ENCODE assay signal across 3 cellular contexts in the genomic region with DNA sequence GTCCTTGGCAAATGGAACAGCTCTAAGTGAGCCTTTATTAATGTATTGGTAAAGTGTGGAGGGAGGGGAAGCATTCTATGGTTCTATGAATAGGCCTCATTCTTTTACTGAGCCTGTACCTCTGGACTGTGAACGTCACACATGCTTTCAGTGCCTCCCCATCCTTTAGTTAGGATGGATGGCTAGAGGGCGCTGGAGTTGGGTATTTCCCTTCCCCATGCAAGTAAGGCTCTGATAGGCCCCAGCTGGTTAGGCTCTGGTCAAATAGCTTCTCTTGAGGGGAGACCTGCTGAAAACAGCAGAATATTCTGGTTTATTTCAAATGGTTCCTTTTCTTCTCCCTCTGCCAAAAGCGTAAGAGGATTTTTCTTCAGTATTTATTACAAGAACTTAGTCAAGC.
TF ChIP-seq lines count a peak whose summit lies in the region.

No MANE protein-coding gene starts in this region.

TF ChIP-seq in SK-N-SH, 30 proteins besides CTCF, POLR2A, EP300 and RAD21 (continued from another document and continues in another):
- TF ChIP-seq ELF1 (IDR thresholded peaks at IDR 0.05) (no peak), GABPA (IDR thresholded peaks at IDR 0.05; ENCODE audit: low read depth) (no peak), JUND (IDR thresholded peaks at IDR 0.05) (no peak), GATA2 (CRISPR knock-in tag; IDR thresholded peaks at IDR 0.05) (no peak), TEAD4 (IDR thresholded peaks at IDR 0.05; ENCODE audit: borderline replicate concordance, insufficient read depth) (no peak), SMC3 (IDR thresholded peaks at IDR 0.05; ENCODE audit: low read depth, low read length) (no peak), MXI1 (IDR thresholded peaks at IDR 0.05; ENCODE audit: low read depth, low read length) (no peak), TCF12 (IDR thresholded peaks at IDR 0.05) (no peak), TAF1 (IDR thresholded peaks at IDR 0.05; ENCODE audit: borderline replicate concordance, low read depth, low read length) (no peak), RXRA (IDR thresholded peaks at IDR 0.05; ENCODE audit: borderline replicate concordance, low read depth) (no peak)
- TF ChIP-seq, protein P1, sequence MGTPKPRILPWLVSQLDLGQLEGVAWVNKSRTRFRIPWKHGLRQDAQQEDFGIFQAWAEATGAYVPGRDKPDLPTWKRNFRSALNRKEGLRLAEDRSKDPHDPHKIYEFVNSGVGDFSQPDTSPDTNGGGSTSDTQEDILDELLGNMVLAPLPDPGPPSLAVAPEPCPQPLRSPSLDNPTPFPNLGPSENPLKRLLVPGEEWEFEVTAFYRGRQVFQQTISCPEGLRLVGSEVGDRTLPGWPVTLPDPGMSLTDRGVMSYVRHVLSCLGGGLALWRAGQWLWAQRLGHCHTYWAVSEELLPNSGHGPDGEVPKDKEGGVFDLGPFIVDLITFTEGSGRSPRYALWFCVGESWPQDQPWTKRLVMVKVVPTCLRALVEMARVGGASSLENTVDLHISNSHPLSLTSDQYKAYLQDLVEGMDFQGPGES (IDR thresholded peaks at IDR 0.05; ENCODE audit: low read depth, low read length) = no peak
- TF ChIP-seq, protein P2, sequence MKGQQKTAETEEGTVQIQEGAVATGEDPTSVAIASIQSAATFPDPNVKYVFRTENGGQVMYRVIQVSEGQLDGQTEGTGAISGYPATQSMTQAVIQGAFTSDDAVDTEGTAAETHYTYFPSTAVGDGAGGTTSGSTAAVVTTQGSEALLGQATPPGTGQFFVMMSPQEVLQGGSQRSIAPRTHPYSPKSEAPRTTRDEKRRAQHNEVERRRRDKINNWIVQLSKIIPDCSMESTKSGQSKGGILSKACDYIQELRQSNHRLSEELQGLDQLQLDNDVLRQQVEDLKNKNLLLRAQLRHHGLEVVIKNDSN (IDR thresholded peaks at IDR 0.05; ENCODE audit: borderline replicate concordance, low read depth) = no peak
- TF ChIP-seq, protein P3, sequence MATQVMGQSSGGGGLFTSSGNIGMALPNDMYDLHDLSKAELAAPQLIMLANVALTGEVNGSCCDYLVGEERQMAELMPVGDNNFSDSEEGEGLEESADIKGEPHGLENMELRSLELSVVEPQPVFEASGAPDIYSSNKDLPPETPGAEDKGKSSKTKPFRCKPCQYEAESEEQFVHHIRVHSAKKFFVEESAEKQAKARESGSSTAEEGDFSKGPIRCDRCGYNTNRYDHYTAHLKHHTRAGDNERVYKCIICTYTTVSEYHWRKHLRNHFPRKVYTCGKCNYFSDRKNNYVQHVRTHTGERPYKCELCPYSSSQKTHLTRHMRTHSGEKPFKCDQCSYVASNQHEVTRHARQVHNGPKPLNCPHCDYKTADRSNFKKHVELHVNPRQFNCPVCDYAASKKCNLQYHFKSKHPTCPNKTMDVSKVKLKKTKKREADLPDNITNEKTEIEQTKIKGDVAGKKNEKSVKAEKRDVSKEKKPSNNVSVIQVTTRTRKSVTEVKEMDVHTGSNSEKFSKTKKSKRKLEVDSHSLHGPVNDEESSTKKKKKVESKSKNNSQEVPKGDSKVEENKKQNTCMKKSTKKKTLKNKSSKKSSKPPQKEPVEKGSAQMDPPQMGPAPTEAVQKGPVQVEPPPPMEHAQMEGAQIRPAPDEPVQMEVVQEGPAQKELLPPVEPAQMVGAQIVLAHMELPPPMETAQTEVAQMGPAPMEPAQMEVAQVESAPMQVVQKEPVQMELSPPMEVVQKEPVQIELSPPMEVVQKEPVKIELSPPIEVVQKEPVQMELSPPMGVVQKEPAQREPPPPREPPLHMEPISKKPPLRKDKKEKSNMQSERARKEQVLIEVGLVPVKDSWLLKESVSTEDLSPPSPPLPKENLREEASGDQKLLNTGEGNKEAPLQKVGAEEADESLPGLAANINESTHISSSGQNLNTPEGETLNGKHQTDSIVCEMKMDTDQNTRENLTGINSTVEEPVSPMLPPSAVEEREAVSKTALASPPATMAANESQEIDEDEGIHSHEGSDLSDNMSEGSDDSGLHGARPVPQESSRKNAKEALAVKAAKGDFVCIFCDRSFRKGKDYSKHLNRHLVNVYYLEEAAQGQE (IDR thresholded peaks at IDR 0.05; ENCODE audit: low read depth, low read length) = no peak

TF ChIP-seq in SK-N-SH treated with all-trans-retinoic acid at 6 μM for 48 hours, 23 proteins besides CTCF, POLR2A, EP300 and RAD21 (continued from another document):
- TF ChIP-seq, protein P4, sequence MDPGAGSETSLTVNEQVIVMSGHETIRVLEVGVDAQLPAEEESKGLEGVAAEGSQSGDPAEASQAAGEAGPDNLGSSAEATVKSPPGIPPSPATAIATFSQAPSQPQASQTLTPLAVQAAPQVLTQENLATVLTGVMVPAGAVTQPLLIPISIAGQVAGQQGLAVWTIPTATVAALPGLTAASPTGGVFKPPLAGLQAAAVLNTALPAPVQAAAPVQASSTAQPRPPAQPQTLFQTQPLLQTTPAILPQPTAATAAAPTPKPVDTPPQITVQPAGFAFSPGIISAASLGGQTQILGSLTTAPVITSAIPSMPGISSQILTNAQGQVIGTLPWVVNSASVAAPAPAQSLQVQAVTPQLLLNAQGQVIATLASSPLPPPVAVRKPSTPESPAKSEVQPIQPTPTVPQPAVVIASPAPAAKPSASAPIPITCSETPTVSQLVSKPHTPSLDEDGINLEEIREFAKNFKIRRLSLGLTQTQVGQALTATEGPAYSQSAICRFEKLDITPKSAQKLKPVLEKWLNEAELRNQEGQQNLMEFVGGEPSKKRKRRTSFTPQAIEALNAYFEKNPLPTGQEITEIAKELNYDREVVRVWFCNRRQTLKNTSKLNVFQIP (CRISPR knock-in tag; IDR thresholded peaks at IDR 0.05; ENCODE audit: borderline replicate concordance, low read depth) = no peak
- TF ChIP-seq CSDC2 (CRISPR knock-in tag; IDR thresholded peaks at IDR 0.05) (no peak), ESRRG (CRISPR knock-in tag; IDR thresholded peaks at IDR 0.05) (no peak), TCF4 (CRISPR knock-in tag; IDR thresholded peaks at IDR 0.05; ENCODE audit: borderline replicate concordance) (no peak), ZNF8 (CRISPR knock-in tag; IDR thresholded peaks at IDR 0.05) (no peak), OSR1 (CRISPR knock-in tag; IDR thresholded peaks at IDR 0.05) (no peak), ZNF565 (CRISPR knock-in tag; conservative IDR thresholded peaks at IDR 0.05; ENCODE audit: low read depth) (no peak)
- TF ChIP-seq, protein P5, sequence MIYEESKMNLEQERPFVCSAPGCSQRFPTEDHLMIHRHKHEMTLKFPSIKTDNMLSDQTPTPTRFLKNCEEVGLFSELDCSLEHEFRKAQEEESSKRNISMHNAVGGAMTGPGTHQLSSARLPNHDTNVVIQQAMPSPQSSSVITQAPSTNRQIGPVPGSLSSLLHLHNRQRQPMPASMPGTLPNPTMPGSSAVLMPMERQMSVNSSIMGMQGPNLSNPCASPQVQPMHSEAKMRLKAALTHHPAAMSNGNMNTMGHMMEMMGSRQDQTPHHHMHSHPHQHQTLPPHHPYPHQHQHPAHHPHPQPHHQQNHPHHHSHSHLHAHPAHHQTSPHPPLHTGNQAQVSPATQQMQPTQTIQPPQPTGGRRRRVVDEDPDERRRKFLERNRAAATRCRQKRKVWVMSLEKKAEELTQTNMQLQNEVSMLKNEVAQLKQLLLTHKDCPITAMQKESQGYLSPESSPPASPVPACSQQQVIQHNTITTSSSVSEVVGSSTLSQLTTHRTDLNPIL (CRISPR knock-in tag; IDR thresholded peaks at IDR 0.05; ENCODE audit: low read depth) = no peak
- TF ChIP-seq, protein P6, sequence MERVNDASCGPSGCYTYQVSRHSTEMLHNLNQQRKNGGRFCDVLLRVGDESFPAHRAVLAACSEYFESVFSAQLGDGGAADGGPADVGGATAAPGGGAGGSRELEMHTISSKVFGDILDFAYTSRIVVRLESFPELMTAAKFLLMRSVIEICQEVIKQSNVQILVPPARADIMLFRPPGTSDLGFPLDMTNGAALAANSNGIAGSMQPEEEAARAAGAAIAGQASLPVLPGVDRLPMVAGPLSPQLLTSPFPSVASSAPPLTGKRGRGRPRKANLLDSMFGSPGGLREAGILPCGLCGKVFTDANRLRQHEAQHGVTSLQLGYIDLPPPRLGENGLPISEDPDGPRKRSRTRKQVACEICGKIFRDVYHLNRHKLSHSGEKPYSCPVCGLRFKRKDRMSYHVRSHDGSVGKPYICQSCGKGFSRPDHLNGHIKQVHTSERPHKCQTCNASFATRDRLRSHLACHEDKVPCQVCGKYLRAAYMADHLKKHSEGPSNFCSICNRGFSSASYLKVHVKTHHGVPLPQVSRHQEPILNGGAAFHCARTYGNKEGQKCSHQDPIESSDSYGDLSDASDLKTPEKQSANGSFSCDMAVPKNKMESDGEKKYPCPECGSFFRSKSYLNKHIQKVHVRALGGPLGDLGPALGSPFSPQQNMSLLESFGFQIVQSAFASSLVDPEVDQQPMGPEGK (CRISPR knock-in tag; IDR thresholded peaks at IDR 0.05; ENCODE audit: borderline replicate concordance) = no peak

TF ChIP-seq in GM12878, 131 proteins besides CTCF, POLR2A, EP300 and RAD21:
- TF ChIP-seq, protein P7, sequence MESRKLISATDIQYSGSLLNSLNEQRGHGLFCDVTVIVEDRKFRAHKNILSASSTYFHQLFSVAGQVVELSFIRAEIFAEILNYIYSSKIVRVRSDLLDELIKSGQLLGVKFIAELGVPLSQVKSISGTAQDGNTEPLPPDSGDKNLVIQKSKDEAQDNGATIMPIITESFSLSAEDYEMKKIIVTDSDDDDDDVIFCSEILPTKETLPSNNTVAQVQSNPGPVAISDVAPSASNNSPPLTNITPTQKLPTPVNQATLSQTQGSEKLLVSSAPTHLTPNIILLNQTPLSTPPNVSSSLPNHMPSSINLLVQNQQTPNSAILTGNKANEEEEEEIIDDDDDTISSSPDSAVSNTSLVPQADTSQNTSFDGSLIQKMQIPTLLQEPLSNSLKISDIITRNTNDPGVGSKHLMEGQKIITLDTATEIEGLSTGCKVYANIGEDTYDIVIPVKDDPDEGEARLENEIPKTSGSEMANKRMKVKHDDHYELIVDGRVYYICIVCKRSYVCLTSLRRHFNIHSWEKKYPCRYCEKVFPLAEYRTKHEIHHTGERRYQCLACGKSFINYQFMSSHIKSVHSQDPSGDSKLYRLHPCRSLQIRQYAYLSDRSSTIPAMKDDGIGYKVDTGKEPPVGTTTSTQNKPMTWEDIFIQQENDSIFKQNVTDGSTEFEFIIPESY (IDR thresholded peaks at IDR 0.05) = no peak
- TF ChIP-seq TBL1XR1 (IDR thresholded peaks at IDR 0.05; ENCODE audit: low read depth, low read length) (no peak), RFX5 (IDR thresholded peaks at IDR 0.05; ENCODE audit: low read depth, low read length) (no peak), CBFB (IDR thresholded peaks at IDR 0.05; ENCODE audit: low read depth) (no peak), JUND (IDR thresholded peaks at IDR 0.05; ENCODE audit: low read depth, low read length) (no peak), RCOR1 (conservative IDR thresholded peaks at IDR 0.05; ENCODE audit: low read depth, low read length) (no peak), NR2C1 (IDR thresholded peaks at IDR 0.05) (no peak), NR2C2 (IDR thresholded peaks at IDR 0.05; ENCODE audit: borderline replicate concordance, control insufficient read depth, insufficient read length, low read depth) (no peak), IKZF1 (conservative IDR thresholded peaks at IDR 0.05) (no peak)
- TF ChIP-seq, protein P8, sequence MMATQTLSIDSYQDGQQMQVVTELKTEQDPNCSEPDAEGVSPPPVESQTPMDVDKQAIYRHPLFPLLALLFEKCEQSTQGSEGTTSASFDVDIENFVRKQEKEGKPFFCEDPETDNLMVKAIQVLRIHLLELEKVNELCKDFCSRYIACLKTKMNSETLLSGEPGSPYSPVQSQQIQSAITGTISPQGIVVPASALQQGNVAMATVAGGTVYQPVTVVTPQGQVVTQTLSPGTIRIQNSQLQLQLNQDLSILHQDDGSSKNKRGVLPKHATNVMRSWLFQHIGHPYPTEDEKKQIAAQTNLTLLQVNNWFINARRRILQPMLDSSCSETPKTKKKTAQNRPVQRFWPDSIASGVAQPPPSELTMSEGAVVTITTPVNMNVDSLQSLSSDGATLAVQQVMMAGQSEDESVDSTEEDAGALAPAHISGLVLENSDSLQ (IDR thresholded peaks at IDR 0.05) = no peak
- TF ChIP-seq, protein P9, sequence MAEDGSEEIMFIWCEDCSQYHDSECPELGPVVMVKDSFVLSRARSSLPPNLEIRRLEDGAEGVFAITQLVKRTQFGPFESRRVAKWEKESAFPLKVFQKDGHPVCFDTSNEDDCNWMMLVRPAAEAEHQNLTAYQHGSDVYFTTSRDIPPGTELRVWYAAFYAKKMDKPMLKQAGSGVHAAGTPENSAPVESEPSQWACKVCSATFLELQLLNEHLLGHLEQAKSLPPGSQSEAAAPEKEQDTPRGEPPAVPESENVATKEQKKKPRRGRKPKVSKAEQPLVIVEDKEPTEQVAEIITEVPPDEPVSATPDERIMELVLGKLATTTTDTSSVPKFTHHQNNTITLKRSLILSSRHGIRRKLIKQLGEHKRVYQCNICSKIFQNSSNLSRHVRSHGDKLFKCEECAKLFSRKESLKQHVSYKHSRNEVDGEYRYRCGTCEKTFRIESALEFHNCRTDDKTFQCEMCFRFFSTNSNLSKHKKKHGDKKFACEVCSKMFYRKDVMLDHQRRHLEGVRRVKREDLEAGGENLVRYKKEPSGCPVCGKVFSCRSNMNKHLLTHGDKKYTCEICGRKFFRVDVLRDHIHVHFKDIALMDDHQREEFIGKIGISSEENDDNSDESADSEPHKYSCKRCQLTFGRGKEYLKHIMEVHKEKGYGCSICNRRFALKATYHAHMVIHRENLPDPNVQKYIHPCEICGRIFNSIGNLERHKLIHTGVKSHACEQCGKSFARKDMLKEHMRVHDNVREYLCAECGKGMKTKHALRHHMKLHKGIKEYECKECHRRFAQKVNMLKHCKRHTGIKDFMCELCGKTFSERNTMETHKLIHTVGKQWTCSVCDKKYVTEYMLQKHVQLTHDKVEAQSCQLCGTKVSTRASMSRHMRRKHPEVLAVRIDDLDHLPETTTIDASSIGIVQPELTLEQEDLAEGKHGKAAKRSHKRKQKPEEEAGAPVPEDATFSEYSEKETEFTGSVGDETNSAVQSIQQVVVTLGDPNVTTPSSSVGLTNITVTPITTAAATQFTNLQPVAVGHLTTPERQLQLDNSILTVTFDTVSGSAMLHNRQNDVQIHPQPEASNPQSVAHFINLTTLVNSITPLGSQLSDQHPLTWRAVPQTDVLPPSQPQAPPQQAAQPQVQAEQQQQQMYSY (CRISPR knock-in tag; IDR thresholded peaks at IDR 0.05) = no peak
